ENCODE assay signal across 8 cellular contexts in genomic region chr17:409848-410673, GRCh38. TPM values are rescaled to one million over a fixed set of nuclear protein-coding genes. Genes with fewer than 3 reads are reported as not detected.
DNase-seq lines count a peak whose midpoint lies in the region; ATAC-seq and TF ChIP-seq lines count a peak whose summit lies in the region.

No MANE protein-coding gene starts in this region.

- ATAC-seq in CD4-positive, CD25-positive, alpha-beta regulatory T cell (ENCODE audit: low read depth in 2 of 2): peak; percentile 57 to 64
- ATAC-seq in GM19438 (IDR thresholded peaks at IDR 0.05; ENCODE audit: low read depth, unreplicated experiment) (peak; percentile 62), HG03571 (IDR thresholded peaks at IDR 0.05; ENCODE audit: unreplicated experiment) (peak; percentile 78)

- no peaks in the 10 kb centered on the region for H3K27me3 ChIP-seq in CD4-positive, CD25-positive, alpha-beta regulatory T cell (ENCODE audit: control insufficient read depth, insufficient read depth, low read length)
- H3K27me3 ChIP-seq in dorsolateral prefrontal cortex: no peaks in the 10 kb centered on the region
- no peaks in the 10 kb centered on the region for H3K27me3 ChIP-seq in liver (ENCODE audit: control insufficient read depth in 4 of 4, insufficient read depth in 4 of 4, low read length in 3 of 4)

- intact Hi-C loops in activated CD4-positive, alpha-beta memory T cell treated with anti-CD3 and anti-CD28 coated beads for 36 hours (cut with micrococcal nuclease): loop anchor here (5.0 kb wide), 4 partner anchors 277 to 587 kb away; partner anchors contain the start of genes GEMIN4 and TIMM22
- intact Hi-C loops in dorsolateral prefrontal cortex (cut with DNase I): loop anchor here (2.0 to 5.0 kb wide), 5 partner anchors 291 to 587 kb away; partner anchors contain the start of genes NXN (in 1 of the 2) and TIMM22 (in 1 of the 2)

- H3K4me1 ChIP-seq in CD4-positive, CD25-positive, alpha-beta regulatory T cell (ENCODE audit: control insufficient read depth, insufficient read depth, low read length, poor library complexity, severe bottlenecking): peaks cover 53% of the 10 kb centered on the region
- H3K4me1 ChIP-seq in liver (ENCODE audit: control insufficient read depth in 4 of 4, insufficient read depth in 4 of 4, low read length in 3 of 4): peaks cover 0 to 21% (median 16%) of the 10 kb centered on the region in 4 donors

- peaks cover 11% of the 10 kb centered on the region for H3K36me3 Mint-ChIP-seq in CD4-positive, CD25-positive, alpha-beta regulatory T cell
- peaks cover 29% of the 10 kb centered on the region for H3K36me3 Mint-ChIP-seq in activated CD4-positive, alpha-beta memory T cell treated with anti-CD3 and anti-CD28 coated beads for 36 hours

- H3K4me3 ChIP-seq in CD4-positive, CD25-positive, alpha-beta regulatory T cell (ENCODE audit: low read depth, low read length): peak overlapping the region; percentile 79
- H3K4me3 ChIP-seq in dorsolateral prefrontal cortex (peak overlapping the region; percentile 55 to 98 (median 87)), liver (ENCODE audit: low read depth in 1 of 3, low read length in 3 of 3) (peak overlapping the region; percentile 55 to 82 (median 75))

- CTCF ChIA-PET in activated CD4-positive, alpha-beta memory T cell treated with anti-CD3 and anti-CD28 coated beads for 36 hours (lab: Charles Lee): interaction anchor here (0.7 to 3.3 kb wide), 2 partner anchors 290 to 294 kb away, joined by 3 to 133 read pairs; no protein-coding TSS in a partner anchor

- H3K27ac Mint-ChIP-seq in CD4-positive, CD25-positive, alpha-beta regulatory T cell: peak overlapping the region; percentile 97 to 98 (median 97)
- H3K27ac Mint-ChIP-seq in activated CD4-positive, alpha-beta memory T cell treated with anti-CD3 and anti-CD28 coated beads for 36 hours: peak overlapping the region; percentile 93

- peaks cover 0 to 2% (median 0%) of the 10 kb centered on the region in 7 donors for H3K9me3 Mint-ChIP-seq in CD4-positive, CD25-positive, alpha-beta regulatory T cell
- peaks cover 3% of the 10 kb centered on the region for H3K9me3 Mint-ChIP-seq in activated CD4-positive, alpha-beta memory T cell treated with anti-CD3 and anti-CD28 coated beads for 36 hours

- H3K9me3 ChIP-seq in CD4-positive, CD25-positive, alpha-beta regulatory T cell (ENCODE audit: control insufficient read depth in 2 of 2, low read length in 2 of 2): no peaks in the 10 kb centered on the region
- H3K9me3 ChIP-seq in liver (ENCODE audit: control insufficient read depth in 4 of 4, low read length in 3 of 4): no peaks in the 10 kb centered on the region

- peak overlapping the region; percentile 87 for H3K27ac ChIP-seq in CD4-positive, CD25-positive, alpha-beta regulatory T cell (ENCODE audit: insufficient read depth, low read length, poor library complexity, severe bottlenecking)
- H3K27ac ChIP-seq in dorsolateral prefrontal cortex: peak overlapping the region; percentile 18 to 96 (median 81)
- peak overlapping the region in 1 of 2 donors; percentile 65 for H3K27ac ChIP-seq in liver (ENCODE audit: low read depth in 1 of 2, low read length in 2 of 2)

- POLR2A ChIA-PET in activated CD4-positive, alpha-beta memory T cell treated with anti-CD3 and anti-CD28 coated beads for 36 hours (lab: Charles Lee): no interaction called here

- TF ChIP-seq RAD21 in liver (IDR thresholded peaks at IDR 0.05): no peak

- H3K36me3 ChIP-seq in CD4-positive, CD25-positive, alpha-beta regulatory T cell (ENCODE audit: control insufficient read depth, insufficient read depth, low read length): no peaks in the 10 kb centered on the region
- H3K36me3 ChIP-seq in liver (ENCODE audit: control insufficient read depth in 4 of 4, insufficient read depth in 3 of 4, low read depth in 1 of 4, low read length in 3 of 4): peaks cover 0 to 1% (median 0%) of the 10 kb centered on the region in 4 donors

- H3K4me1 Mint-ChIP-seq in CD4-positive, CD25-positive, alpha-beta regulatory T cell: peaks cover 38 to 70% (median 55%) of the 10 kb centered on the region in 4 donors
- peaks cover 65% of the 10 kb centered on the region for H3K4me1 Mint-ChIP-seq in activated CD4-positive, alpha-beta memory T cell treated with anti-CD3 and anti-CD28 coated beads for 36 hours (ENCODE audit: low read depth)

- peak overlapping the region; percentile 88 to 98 (median 96) for H3K4me3 Mint-ChIP-seq in CD4-positive, CD25-positive, alpha-beta regulatory T cell
- H3K4me3 Mint-ChIP-seq in activated CD4-positive, alpha-beta memory T cell treated with anti-CD3 and anti-CD28 coated beads for 36 hours: peak overlapping the region; percentile 87

- WGBS in liver: 2% methylated on average over 87 of the region's 87 CpGs

- H3K9ac ChIP-seq in liver (ENCODE audit: low read depth in 1 of 2, low read length in 2 of 2): peak overlapping the region; percentile 52 to 53

- TF ChIP-seq CTCF in dorsolateral prefrontal cortex (IDR thresholded peaks at IDR 0.05 in 54 of 56, conservative IDR thresholded peaks at IDR 0.05 in 2 of 56; ENCODE audit: low read depth in 1 of 56, partially characterized antibody in 56 of 56): peak in 29 of 56 donors; percentile 5 to 58 (median 25)
- TF ChIP-seq CTCF in liver (IDR thresholded peaks at IDR 0.05; ENCODE audit: low read depth, low read length, missing input control): no peak

- peaks cover 15% of the 10 kb centered on the region for H3K27me3 Mint-ChIP-seq in CD4-positive, CD25-positive, alpha-beta regulatory T cell
- peaks cover 5% of the 10 kb centered on the region for H3K27me3 Mint-ChIP-seq in activated CD4-positive, alpha-beta memory T cell treated with anti-CD3 and anti-CD28 coated beads for 36 hours

- peak; percentile 99 for DNase-seq in CD4-positive, CD25-positive, alpha-beta regulatory T cell
- peak; percentile 100 for DNase-seq in NCI-H82 (lab: John Stamatoyannopoulos, UW)
- peak; percentile 100 for DNase-seq in activated CD4-positive, alpha-beta memory T cell treated with anti-CD3 and anti-CD28 coated beads for 36 hours
- DNase-seq in dorsolateral prefrontal cortex: peak; percentile 93 to 97 (median 95)
- peak; percentile 99 for DNase-seq in stimulated activated CD4-positive, alpha-beta T cell treated with anti-CD3 and anti-CD28 coated beads, Interleukin-4, amount 100 ng/mL, for 1 hour

TF ChIP-seq in liver, 16 proteins besides CTCF, POLR2A, EP300 and RAD21:
- no peak for TF ChIP-seq MAX (IDR thresholded peaks at IDR 0.05)
- peak in 1 of 2 donors; percentile 36 for TF ChIP-seq GABPA (IDR thresholded peaks at IDR 0.05 in 1 of 2, conservative IDR thresholded peaks at IDR 0.05 in 1 of 2)
- no peak for TF ChIP-seq YY1 (IDR thresholded peaks at IDR 0.05)

RNA-seq across cellular contexts. Expression of gene RFLNB, which starts 35.7 kb away (rescaled TPM):
- total RNA-seq in CD4-positive, CD25-positive, alpha-beta regulatory T cell: 33.9 TPM
- 10 to 100 TPM; 11.9 to 21.6 (median 15.0) TPM for polyA plus RNA-seq in CD4-positive, CD25-positive, alpha-beta regulatory T cell
- 10 to 100 TPM; 49.0 to 49.1 TPM for total RNA-seq in activated CD4-positive, alpha-beta memory T cell treated with anti-CD3 and anti-CD28 coated beads for 36 hours
- total RNA-seq in dorsolateral prefrontal cortex: 10 to 100 TPM in 19 of 120 experiments, 1 to 10 TPM in 101; 2.4 to 18.7 (median 7.0) TPM
- total RNA-seq in liver: 1 to 10 TPM; 8.1 to 10.0 TPM
- 1 to 10 TPM; 2.2 to 4.5 TPM for polyA plus RNA-seq in liver

RNA-seq across cellular contexts. Expression of gene RPH3AL, which starts 57.5 kb away (rescaled TPM):
- 5.6 TPM for total RNA-seq in CD4-positive, CD25-positive, alpha-beta regulatory T cell
- polyA plus RNA-seq in CD4-positive, CD25-positive, alpha-beta regulatory T cell: 1 to 10 TPM in 2 of 4 donors, under 1 TPM in 2; 0.65 to 4.8 (median 1.9) TPM
- total RNA-seq in activated CD4-positive, alpha-beta memory T cell treated with anti-CD3 and anti-CD28 coated beads for 36 hours: 1 to 10 TPM; 1.7 to 3.0 TPM
- total RNA-seq in dorsolateral prefrontal cortex (10 to 100 TPM in 51 of 120 experiments, 1 to 10 TPM in 69; 4.2 to 18.6 (median 9.3) TPM), liver (10 to 100 TPM in 1 of 2 donors, 1 to 10 TPM in 1; 8.5 to 52.5 TPM)
- polyA plus RNA-seq in liver: 10 to 100 TPM; 10.3 to 17.4 TPM
